In the genomic region with DNA sequence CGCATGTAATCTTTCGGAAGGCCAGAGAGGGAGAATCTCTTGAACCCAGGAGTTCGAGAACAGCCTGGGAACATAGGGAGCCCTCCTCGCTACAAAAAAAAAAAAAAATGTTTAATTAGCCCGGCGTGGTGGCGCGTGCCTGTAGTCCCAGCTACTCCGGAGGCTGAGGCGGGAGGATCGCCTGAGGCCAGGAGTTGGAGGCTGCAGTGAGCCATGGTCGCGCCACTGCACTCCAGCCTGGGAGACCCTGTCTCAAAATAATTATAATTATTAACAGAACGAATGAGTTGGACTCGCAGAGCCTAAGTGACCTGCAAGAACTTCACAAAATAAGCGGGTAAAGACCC, we compare ENCODE assay signal across 8 cellular contexts. TPM values are rescaled to one million over a fixed set of nuclear protein-coding genes. Genes with fewer than 3 reads are reported as not detected.
A peak's percentile ranks its signal among the peaks of the same experiment; 100 is the strongest.
DNase-seq lines count a peak whose midpoint lies in the region; ATAC-seq and TF ChIP-seq lines count a peak whose summit lies in the region.

No MANE protein-coding gene starts in this region.

- H3K9me3 ChIP-seq in BE2C, result no peaks in the 10 kb centered on the region

- peaks cover 35% of the 10 kb centered on the region for H3K36me3 ChIP-seq in BE2C

- no peaks in the 10 kb centered on the region for H3K27me3 Mint-ChIP-seq in IgD-negative memory B cell
- H3K27me3 Mint-ChIP-seq in naive thymus-derived CD8-positive, alpha-beta T cell, result no peaks in the 10 kb centered on the region

- ATAC-seq in naive thymus-derived CD8-positive, alpha-beta T cell, result no peak
- no peak for ATAC-seq in GM18909 (IDR thresholded peaks at IDR 0.05; ENCODE audit: poor library complexity, unreplicated experiment)
- no peak for ATAC-seq in HG03457 (IDR thresholded peaks at IDR 0.05; ENCODE audit: unreplicated experiment)

- H3K4me3 ChIP-seq in BE2C (ENCODE audit: low read depth, low read length) (peak overlapping the region; percentile 81), coronary artery (peak overlapping the region; percentile 82)

- peak overlapping the region; percentile 81 to 84 for H3K27ac ChIP-seq in coronary artery

- DNase-seq in BE2C, result no peak
- no peak for DNase-seq in coronary artery (ENCODE audit: low spot score)
- DNase-seq in naive thymus-derived CD8-positive, alpha-beta T cell, result no peak
- DNase-seq in stimulated activated CD4-positive, alpha-beta T cell treated with anti-CD3 and anti-CD28 coated beads, Interleukin-15, amount 100 ng/mL, for 24 hours, result no peak
- no peak for DNase-seq in activated gamma-delta T cell (lab: John Stamatoyannopoulos, UW)

- H3K4me1 ChIP-seq in BE2C, result no peaks in the 10 kb centered on the region

- H3K27me3 ChIP-seq in BE2C, result no peaks in the 10 kb centered on the region

- POLR2A ChIA-PET in naive thymus-derived CD8-positive, alpha-beta T cell (lab: Charles Lee), result interaction anchor here (1.2 to 2.6 kb wide), 3 partner anchors 17 to 1741 kb away, joined by 5 to 10 read pairs (median 9); a partner anchor contains a TSS

- H3K4me3 Mint-ChIP-seq in IgD-negative memory B cell, result peak overlapping the region; percentile 77 to 95 (median 92)
- H3K4me3 Mint-ChIP-seq in naive thymus-derived CD8-positive, alpha-beta T cell, result peak overlapping the region; percentile 68 to 96 (median 84)

- no peak for TF ChIP-seq CTCF in BE2C (IDR thresholded peaks at IDR 0.05; ENCODE audit: low read depth, low read length)
- TF ChIP-seq CTCF in coronary artery (IDR thresholded peaks at IDR 0.05), result no peak

- peaks cover 2 to 9% (median 5%) of the 10 kb centered on the region in 3 donors for H3K4me1 Mint-ChIP-seq in IgD-negative memory B cell
- H3K4me1 Mint-ChIP-seq in naive thymus-derived CD8-positive, alpha-beta T cell, result peaks cover 3 to 14% (median 9%) of the 10 kb centered on the region in 4 donors

- peak overlapping the region in 1 of 3 donors; percentile 56 for H3K27ac Mint-ChIP-seq in IgD-negative memory B cell
- peak overlapping the region in 8 of 10 donors; percentile 14 to 74 (median 48) for H3K27ac Mint-ChIP-seq in naive thymus-derived CD8-positive, alpha-beta T cell

- no peaks in the 10 kb centered on the region for H3K36me3 Mint-ChIP-seq in IgD-negative memory B cell
- H3K36me3 Mint-ChIP-seq in naive thymus-derived CD8-positive, alpha-beta T cell, result peaks cover 0 to 22% (median 2%) of the 10 kb centered on the region in 3 donors

- no peaks in the 10 kb centered on the region for H3K9me3 Mint-ChIP-seq in IgD-negative memory B cell
- no peaks in the 10 kb centered on the region for H3K9me3 Mint-ChIP-seq in naive thymus-derived CD8-positive, alpha-beta T cell

RNA-seq across cellular contexts. Expression of a gene that starts 0.8 kb away (rescaled TPM):
- 10.4 TPM for polyA plus RNA-seq in BE2C (2012; ENCODE audit: insufficient read depth, insufficient read length, low read depth)
- polyA plus RNA-seq in IgD-negative memory B cell, result 9.1 TPM
- 1 to 10 TPM; 7.9 to 8.1 TPM for total RNA-seq in naive thymus-derived CD8-positive, alpha-beta T cell
- 1 to 10 TPM; 4.4 to 7.2 (median 5.3) TPM for polyA plus RNA-seq in naive thymus-derived CD8-positive, alpha-beta T cell

RNA-seq across cellular contexts. Expression of a gene that starts 17.6 kb away (rescaled TPM):
- 8.3 TPM for polyA plus RNA-seq in BE2C (2012; ENCODE audit: insufficient read depth, insufficient read length, low read depth)
- polyA plus RNA-seq in IgD-negative memory B cell, result 2.3 TPM
- total RNA-seq in naive thymus-derived CD8-positive, alpha-beta T cell, result 1 to 10 TPM; 6.2 to 6.6 TPM
- polyA plus RNA-seq in naive thymus-derived CD8-positive, alpha-beta T cell, result 1 to 10 TPM; 1.3 to 3.7 (median 2.6) TPM

RNA-seq across cellular contexts. Expression of a gene that starts 46.1 kb away (rescaled TPM):
- polyA plus RNA-seq in BE2C (2012; ENCODE audit: insufficient read depth, insufficient read length, low read depth), result 468 TPM
- 353 TPM for polyA plus RNA-seq in IgD-negative memory B cell
- 100 to 1,000 TPM; 140 to 146 TPM for total RNA-seq in naive thymus-derived CD8-positive, alpha-beta T cell
- 100 to 1,000 TPM; 385 to 601 (median 461) TPM for polyA plus RNA-seq in naive thymus-derived CD8-positive, alpha-beta T cell

RNA-seq across cellular contexts. Expression of a gene that starts 46.3 kb away (rescaled TPM):
- polyA plus RNA-seq in BE2C (2012; ENCODE audit: insufficient read depth, insufficient read length, low read depth), result 73.4 TPM
- 13.5 TPM for polyA plus RNA-seq in IgD-negative memory B cell
- total RNA-seq in naive thymus-derived CD8-positive, alpha-beta T cell, result 10 to 100 TPM; 40.3 to 44.2 TPM
- polyA plus RNA-seq in naive thymus-derived CD8-positive, alpha-beta T cell, result 10 to 100 TPM in 1 of 3 donors, 1 to 10 TPM in 2; 8.6 to 14.9 (median 9.9) TPM
